18 cellular contexts compared by ENCODE assay signal in the genomic region with DNA sequence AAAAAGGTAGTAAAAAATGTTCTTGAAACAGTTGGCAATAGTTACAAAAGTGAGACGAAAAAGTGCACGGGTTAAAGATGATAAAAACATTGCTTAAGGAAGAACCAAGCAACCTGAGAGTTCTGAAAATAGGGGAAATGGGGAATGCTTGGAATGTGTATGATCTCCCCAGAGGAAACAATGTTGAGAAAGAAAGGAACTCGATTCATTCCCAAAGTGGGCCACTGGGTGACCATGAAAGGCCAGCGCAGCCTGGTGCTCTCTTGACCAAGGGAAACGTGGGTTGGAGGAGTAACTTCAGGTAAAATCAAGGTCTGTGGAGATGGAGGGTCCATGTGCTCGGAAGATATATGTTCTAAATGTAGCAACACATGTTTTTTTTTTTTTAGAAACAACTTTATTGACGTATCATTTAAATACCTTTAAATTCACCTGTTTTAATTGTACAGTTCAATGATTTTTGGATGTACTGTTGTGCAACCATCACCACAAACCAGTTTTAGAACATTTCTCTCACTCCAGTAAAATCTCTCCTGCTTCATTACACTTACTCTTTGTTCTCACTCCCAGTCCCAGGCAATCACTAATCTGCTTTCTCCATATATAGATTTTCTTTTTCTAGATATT. TPM values are rescaled to one million over a fixed set of nuclear protein-coding genes. Genes with fewer than 3 reads are reported as not detected.
A peak's percentile ranks its signal among the peaks of the same experiment; 100 is the strongest.
DNase-seq lines count a peak whose midpoint lies in the region; ATAC-seq and TF ChIP-seq lines count a peak whose summit lies in the region.
"Had no signal": no experiment of that assay in that cellular context is flagged by ENCODE, and none has a peak within 500 bp of the region (broad histone marks: within the 10 kb centered on the region; RNA-seq: fewer than 3 reads in every experiment).

No MANE protein-coding gene starts in this region.

- H3K4me1 ChIP-seq in H9 (ENCODE audit: insufficient read depth, low read length): peaks cover 4% of the 10 kb centered on the region; the same call in 1 of the 2 replicates
- H3K4me1 ChIP-seq: colonic mucosa had no signal

- H2AFZ ChIP-seq in H9 (ENCODE audit: low read length): peak overlapping the region; percentile 42

- H2BK20ac ChIP-seq in H9 (ENCODE audit: low read depth, low read length, poor library complexity, severe bottlenecking): no peak overlapping the region

- H3K9me3 Mint-ChIP-seq in activated CD4-positive, alpha-beta T cell treated with anti-CD3 and anti-CD28 coated beads for 36 hours (ENCODE audit: low read depth): no peaks in the 10 kb centered on the region
- H3K9me3 Mint-ChIP-seq in H9: no peaks in the 10 kb centered on the region
- H3K9me3 Mint-ChIP-seq in neural crest cell: no peaks in the 10 kb centered on the region

- H2BK120ac ChIP-seq in H9 (ENCODE audit: low read depth, low read length, poor library complexity, severe bottlenecking): no peak overlapping the region

- no peaks in the 10 kb centered on the region for H3K27me3 ChIP-seq in H9 (ENCODE audit: insufficient read depth, low read length)
- H3K27me3 ChIP-seq: colonic mucosa had no signal

- no peak overlapping the region for H4K5ac ChIP-seq in H9 (ENCODE audit: insufficient read length, low read depth, low read length)

- ATAC-seq in activated CD4-positive, alpha-beta T cell treated with anti-CD3 and anti-CD28 coated beads for 36 hours: no peak
- ATAC-seq: mucosa of descending colon had no signal

- CTCF ChIA-PET in activated CD4-positive, alpha-beta T cell treated with anti-CD3 and anti-CD28 coated beads for 36 hours (lab: Charles Lee): interaction anchor here (2.0 kb wide), 1 partner anchor 12 kb away, joined by 7 read pairs; no protein-coding TSS in a partner anchor

- H3K23me2 ChIP-seq in H9 (ENCODE audit: insufficient read length, low read depth, low read length, poor library complexity, severe bottlenecking): no peaks in the 10 kb centered on the region

- intact Hi-C loops in activated CD4-positive, alpha-beta T cell treated with anti-CD3 and anti-CD28 coated beads for 36 hours (cut with DNase I, micrococcal nuclease): loop anchor here in 1 of 2 experiments (2.0 kb wide), 1 partner anchor 23 kb away; no protein-coding TSS in a partner anchor

- no peak overlapping the region for H4K91ac ChIP-seq in H9 (ENCODE audit: insufficient read length, low read depth, low read length)

- no peak overlapping the region for H2BK15ac ChIP-seq in H9 (ENCODE audit: low read depth, low read length)

- no peaks in the 10 kb centered on the region for H3K79me1 ChIP-seq in H9 (ENCODE audit: insufficient read depth, low read depth, low read length, poor library complexity, severe bottlenecking)

- POLR2A ChIA-PET in activated CD4-positive, alpha-beta T cell treated with anti-CD3 and anti-CD28 coated beads for 36 hours (lab: Charles Lee): no interaction called here

- no peak overlapping the region for H4K8ac ChIP-seq in H9 (replicated peaks; ENCODE audit: insufficient read length, low read depth, low read length)

- H3K4me2 ChIP-seq in H9 (ENCODE audit: insufficient read depth, insufficient read length, low read length): no peak overlapping the region

- H3K9ac ChIP-seq in H9 (ENCODE audit: extremely low read depth, insufficient read length, low read length): no peak overlapping the region

- peaks cover 70% of the 10 kb centered on the region for H3K4me1 Mint-ChIP-seq in activated CD4-positive, alpha-beta T cell treated with anti-CD3 and anti-CD28 coated beads for 36 hours
- H3K4me1 Mint-ChIP-seq in H9 (peaks cover 11 to 15% of the 10 kb centered on the region in 2 experiments), neural crest cell (peaks cover 31% of the 10 kb centered on the region)

- H3K18ac ChIP-seq in H9 (ENCODE audit: insufficient read length, low read depth, low read length): no peak overlapping the region

- H3K4ac ChIP-seq in H9 (ENCODE audit: low read depth, low read length): no peak overlapping the region

- no peaks in the 10 kb centered on the region for H3K9me3 ChIP-seq in H9 (ENCODE audit: control insufficient read depth, low read depth, low read length)
- H3K9me3 ChIP-seq: colonic mucosa, mucosa of descending colon had no signal

- no peaks in the 10 kb centered on the region for H3K27me3 Mint-ChIP-seq in activated CD4-positive, alpha-beta T cell treated with anti-CD3 and anti-CD28 coated beads for 36 hours
- H3K27me3 Mint-ChIP-seq in H9 (ENCODE audit: low read depth): no peaks in the 10 kb centered on the region
- no peaks in the 10 kb centered on the region for H3K27me3 Mint-ChIP-seq in neural crest cell (ENCODE audit: low read depth)

- no peaks in the 10 kb centered on the region for H4K20me1 ChIP-seq in H9 (ENCODE audit: control insufficient read depth, insufficient read depth, insufficient read length)

- H2BK12ac ChIP-seq in H9 (ENCODE audit: insufficient read length, low read depth, low read length): no peak overlapping the region

- no peak overlapping the region for H3T11ph ChIP-seq in H9 (ENCODE audit: low read length)

- H3K79me2 ChIP-seq in H9 (ENCODE audit: insufficient read depth, low read length): no peaks in the 10 kb centered on the region

- no peak overlapping the region for H3K4me3 Mint-ChIP-seq in activated CD4-positive, alpha-beta T cell treated with anti-CD3 and anti-CD28 coated beads for 36 hours
- H3K4me3 Mint-ChIP-seq in H9 (no peak overlapping the region), neural crest cell (no peak overlapping the region)

- WGBS in H9 (ENCODE audit: extremely low coverage, insufficient read length, low lambda C conversion rate): no CpG with 5 or more reads among the region's 7 CpGs

- H3K27ac Mint-ChIP-seq in activated CD4-positive, alpha-beta T cell treated with anti-CD3 and anti-CD28 coated beads for 36 hours: peak overlapping the region; percentile 40
- H3K27ac Mint-ChIP-seq in H9 (peak overlapping the region in 2 of 3 experiments; percentile 37 to 55; a peak in 4 of 7 replicates), neural crest cell (ENCODE audit: unreplicated experiment) (peak overlapping the region; percentile 80)

- no peak overlapping the region for H3K23ac ChIP-seq in H9 (ENCODE audit: insufficient read length, low read depth, low read length)

- DNase-seq in activated CD4-positive, alpha-beta T cell treated with anti-CD3 and anti-CD28 coated beads for 36 hours: no peak
- DNase-seq in activated CD4-positive, alpha-beta T cell treated with anti-CD3 and anti-CD28 coated beads, Interleukin-2, amount 50 U/mL, for 48 hours: no peak
- peak; percentile 32 for DNase-seq in H9
- peak; percentile 36 for DNase-seq in choroid plexus epithelial cell (ENCODE audit: low read depth)
- no peak for DNase-seq in neural crest cell (ENCODE audit: low read depth, low spot score)
- DNase-seq in NCI-H2081 treated with DMSO at 0.1 percent for 48 hours (lab: John Stamatoyannopoulos, UW): no peak
- DNase-seq in NCI-H345 treated with DMSO at 0.1 percent for 48 hours (lab: John Stamatoyannopoulos, UW; ENCODE audit: unreplicated experiment): no peak
- DNase-seq in HUDEP-2 (lab: John Stamatoyannopoulos, UW; ENCODE audit: unreplicated experiment in 76 of 76): no peak
- DNase-seq: activated CD4-positive, alpha-beta T cell treated with anti-CD3 and anti-CD28 coated beads for 1 hour; colonic mucosa; effector memory CD4-positive, alpha-beta T cell; foreskin melanocyte; hippocampal formation; mucosa of descending colon; NCI-H146; NCI-H524 treated with DMSO at 0.1 percent for 48 hours; trophoblast cell had no signal

- H2AK5ac ChIP-seq in H9 (ENCODE audit: insufficient read length, low read length): no peak overlapping the region

- TF ChIP-seq CTCF in H9 (conservative IDR thresholded peaks at IDR 0.05) (no peak; the same call in 2 of the 3 replicates), choroid plexus epithelial cell (conservative IDR thresholded peaks at IDR 0.05; ENCODE audit: low read depth, low read length) (no peak), neural crest cell (conservative IDR thresholded peaks at IDR 0.05) (no peak)

- no peak overlapping the region for H3K14ac ChIP-seq in H9 (ENCODE audit: insufficient read depth, low read length)

- H3K36me3 Mint-ChIP-seq in activated CD4-positive, alpha-beta T cell treated with anti-CD3 and anti-CD28 coated beads for 36 hours (ENCODE audit: low read depth): peaks cover 38% of the 10 kb centered on the region
- no peaks in the 10 kb centered on the region for H3K36me3 Mint-ChIP-seq in H9 (ENCODE audit: insufficient read depth in 1 of 3, low read depth in 3 of 3)
- H3K36me3 Mint-ChIP-seq in neural crest cell (ENCODE audit: low read depth): no peaks in the 10 kb centered on the region

- H3K27ac ChIP-seq in H9 (ENCODE audit: insufficient read length, low read depth, low read length): no peak overlapping the region
- H3K27ac ChIP-seq: 22Rv1, colonic mucosa had no signal

- H3K4me3 ChIP-seq in choroid plexus epithelial cell (ENCODE audit: low read depth, low read length): no peak overlapping the region
- H3K4me3 ChIP-seq: colonic mucosa, mucosa of descending colon had no signal

- H2BK5ac ChIP-seq in H9 (ENCODE audit: insufficient read length, low read length): no peak overlapping the region

- no peak overlapping the region for H3K56ac ChIP-seq in H9 (ENCODE audit: insufficient read length, low read depth, low read length)

RNA-seq across cellular contexts. Expression of a gene that starts 34.5 kb away (rescaled TPM):
- total RNA-seq in activated CD4-positive, alpha-beta T cell treated with anti-CD3 and anti-CD28 coated beads for 36 hours: 10 to 100 TPM; 29.5 to 29.7 TPM
- total RNA-seq in H9 (2021): 3.8 TPM in 2 replicates
- total RNA-seq in neural crest cell: 16.8 and 18.1 TPM in 2 replicates

Comparison
In these comparisons a context has a peak if more than half of its experiments do, and no peak if none do; other contexts are left out.
1. DNase-seq: peak in H9 (single experiment) and choroid plexus epithelial cell (single experiment); none in activated CD4-positive, alpha-beta T cell treated with anti-CD3 and anti-CD28 coated beads for 36 hours (single experiment), activated CD4-positive, alpha-beta T cell treated with anti-CD3 and anti-CD28 coated beads, Interleukin-2, amount 50 U/mL, for 48 hours (0 of 2), neural crest cell (single experiment), NCI-H2081 treated with DMSO at 0.1 percent for 48 hours (single experiment), NCI-H345 treated with DMSO at 0.1 percent for 48 hours (single experiment) and HUDEP-2 (0 of 76).
2. Peak in every context shown above with its lines, with median percentiles within 50 percentile points of each other: H3K27ac Mint-ChIP-seq.